ENCODE assay signal across 1 cellular context in the genomic region with DNA sequence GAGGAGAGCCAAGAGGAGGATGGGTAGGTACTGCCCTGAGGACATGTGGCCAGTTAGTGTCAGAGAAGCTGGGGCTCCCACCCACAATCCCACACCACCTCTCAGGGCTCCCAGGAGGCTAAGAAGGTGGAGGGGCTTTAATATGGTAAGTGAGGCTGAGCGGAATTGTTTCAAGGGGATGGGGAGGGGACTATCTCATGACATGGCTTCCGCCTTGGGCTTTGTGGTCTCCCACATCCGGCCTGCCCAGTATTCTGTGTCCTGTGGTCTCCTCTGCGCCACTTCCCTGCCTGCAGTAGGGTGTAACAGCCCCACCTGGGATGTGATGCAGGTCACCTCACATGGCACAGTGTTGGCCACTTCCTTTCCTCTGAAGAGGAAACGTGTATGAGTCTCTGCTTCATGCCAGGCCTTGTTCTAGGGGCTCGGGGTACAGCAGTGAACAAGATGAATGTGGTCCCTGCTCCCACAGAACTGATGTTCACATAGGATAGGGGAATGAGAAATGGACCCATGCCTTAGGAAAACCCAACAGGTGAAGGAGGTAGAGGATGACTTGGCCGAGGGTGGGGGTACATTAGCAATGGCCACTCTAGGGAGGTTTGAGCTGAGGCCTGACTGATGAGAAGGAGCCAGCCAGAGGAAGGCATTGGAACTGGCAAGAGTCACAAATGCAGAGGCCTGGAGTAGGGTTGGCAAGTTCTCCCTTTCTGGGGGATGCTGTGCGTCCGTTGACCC.
TF ChIP-seq lines count a peak whose summit lies in the region.

No MANE protein-coding gene starts in this region.

TF ChIP-seq in K562, 482 proteins besides CTCF, POLR2A, EP300 and RAD21:
- TF ChIP-seq GATAD2B (IDR thresholded peaks at IDR 0.05; ENCODE audit: borderline replicate concordance) (no peak), MYNN (IDR thresholded peaks at IDR 0.05) (peak; percentile 65; the same call in 1 of the 2 replicates), MYNN (CRISPR knock-in tag; IDR thresholded peaks at IDR 0.05) (no peak), GABPB1 (CRISPR knock-in tag; IDR thresholded peaks at IDR 0.05) (0 out of 2 replicates have a peak, but pooled peaks have one; percentile 23), DDX20 (tag; IDR thresholded peaks at IDR 0.05; ENCODE audit: low read depth) (no peak), MEF2D (tag; conservative IDR thresholded peaks at IDR 0.05; ENCODE audit: low read depth) (no peak), RB1 (IDR thresholded peaks at IDR 0.05; ENCODE audit: low read depth) (no peak), FOXM1 (IDR thresholded peaks at IDR 0.05; ENCODE audit: low read depth) (no peak), FOXM1 (CRISPR knock-in tag; IDR thresholded peaks at IDR 0.05; ENCODE audit: low read depth) (no peak), SREBF2 (CRISPR knock-in tag; IDR thresholded peaks at IDR 0.05) (no peak), ZBTB7A (IDR thresholded peaks at IDR 0.05; ENCODE audit: borderline replicate concordance, control insufficient read depth, low read depth, low read length) (0 out of 2 replicates have a peak, but pooled peaks have one; percentile 26), CC2D1A (IDR thresholded peaks at IDR 0.05) (no peak), POLR2AphosphoS5 (IDR thresholded peaks at IDR 0.05; ENCODE audit: control insufficient read depth, insufficient read depth, low read depth, low read length) (0 out of 2 replicates have a peak, but pooled peaks have one; percentile 18)
- TF ChIP-seq, protein P1, sequence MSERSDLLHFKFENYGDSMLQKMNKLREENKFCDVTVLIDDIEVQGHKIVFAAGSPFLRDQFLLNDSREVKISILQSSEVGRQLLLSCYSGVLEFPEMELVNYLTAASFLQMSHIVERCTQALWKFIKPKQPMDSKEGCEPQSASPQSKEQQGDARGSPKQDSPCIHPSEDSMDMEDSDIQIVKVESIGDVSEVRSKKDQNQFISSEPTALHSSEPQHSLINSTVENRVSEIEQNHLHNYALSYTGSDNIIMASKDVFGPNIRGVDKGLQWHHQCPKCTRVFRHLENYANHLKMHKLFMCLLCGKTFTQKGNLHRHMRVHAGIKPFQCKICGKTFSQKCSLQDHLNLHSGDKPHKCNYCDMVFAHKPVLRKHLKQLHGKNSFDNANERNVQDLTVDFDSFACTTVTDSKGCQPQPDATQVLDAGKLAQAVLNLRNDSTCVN (CRISPR knock-in tag; IDR thresholded peaks at IDR 0.05) = no peak
- TF ChIP-seq, protein P2, sequence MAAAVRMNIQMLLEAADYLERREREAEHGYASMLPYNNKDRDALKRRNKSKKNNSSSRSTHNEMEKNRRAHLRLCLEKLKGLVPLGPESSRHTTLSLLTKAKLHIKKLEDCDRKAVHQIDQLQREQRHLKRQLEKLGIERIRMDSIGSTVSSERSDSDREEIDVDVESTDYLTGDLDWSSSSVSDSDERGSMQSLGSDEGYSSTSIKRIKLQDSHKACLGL (CRISPR knock-in tag; IDR thresholded peaks at IDR 0.05; ENCODE audit: borderline replicate concordance, poor library complexity, severe bottlenecking) = no peak
- TF ChIP-seq, protein P3, sequence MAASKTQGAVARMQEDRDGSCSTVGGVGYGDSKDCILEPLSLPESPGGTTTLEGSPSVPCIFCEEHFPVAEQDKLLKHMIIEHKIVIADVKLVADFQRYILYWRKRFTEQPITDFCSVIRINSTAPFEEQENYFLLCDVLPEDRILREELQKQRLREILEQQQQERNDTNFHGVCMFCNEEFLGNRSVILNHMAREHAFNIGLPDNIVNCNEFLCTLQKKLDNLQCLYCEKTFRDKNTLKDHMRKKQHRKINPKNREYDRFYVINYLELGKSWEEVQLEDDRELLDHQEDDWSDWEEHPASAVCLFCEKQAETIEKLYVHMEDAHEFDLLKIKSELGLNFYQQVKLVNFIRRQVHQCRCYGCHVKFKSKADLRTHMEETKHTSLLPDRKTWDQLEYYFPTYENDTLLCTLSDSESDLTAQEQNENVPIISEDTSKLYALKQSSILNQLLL (CRISPR knock-in tag; IDR thresholded peaks at IDR 0.05; ENCODE audit: borderline replicate concordance) = no peak
- TF ChIP-seq, protein P4, sequence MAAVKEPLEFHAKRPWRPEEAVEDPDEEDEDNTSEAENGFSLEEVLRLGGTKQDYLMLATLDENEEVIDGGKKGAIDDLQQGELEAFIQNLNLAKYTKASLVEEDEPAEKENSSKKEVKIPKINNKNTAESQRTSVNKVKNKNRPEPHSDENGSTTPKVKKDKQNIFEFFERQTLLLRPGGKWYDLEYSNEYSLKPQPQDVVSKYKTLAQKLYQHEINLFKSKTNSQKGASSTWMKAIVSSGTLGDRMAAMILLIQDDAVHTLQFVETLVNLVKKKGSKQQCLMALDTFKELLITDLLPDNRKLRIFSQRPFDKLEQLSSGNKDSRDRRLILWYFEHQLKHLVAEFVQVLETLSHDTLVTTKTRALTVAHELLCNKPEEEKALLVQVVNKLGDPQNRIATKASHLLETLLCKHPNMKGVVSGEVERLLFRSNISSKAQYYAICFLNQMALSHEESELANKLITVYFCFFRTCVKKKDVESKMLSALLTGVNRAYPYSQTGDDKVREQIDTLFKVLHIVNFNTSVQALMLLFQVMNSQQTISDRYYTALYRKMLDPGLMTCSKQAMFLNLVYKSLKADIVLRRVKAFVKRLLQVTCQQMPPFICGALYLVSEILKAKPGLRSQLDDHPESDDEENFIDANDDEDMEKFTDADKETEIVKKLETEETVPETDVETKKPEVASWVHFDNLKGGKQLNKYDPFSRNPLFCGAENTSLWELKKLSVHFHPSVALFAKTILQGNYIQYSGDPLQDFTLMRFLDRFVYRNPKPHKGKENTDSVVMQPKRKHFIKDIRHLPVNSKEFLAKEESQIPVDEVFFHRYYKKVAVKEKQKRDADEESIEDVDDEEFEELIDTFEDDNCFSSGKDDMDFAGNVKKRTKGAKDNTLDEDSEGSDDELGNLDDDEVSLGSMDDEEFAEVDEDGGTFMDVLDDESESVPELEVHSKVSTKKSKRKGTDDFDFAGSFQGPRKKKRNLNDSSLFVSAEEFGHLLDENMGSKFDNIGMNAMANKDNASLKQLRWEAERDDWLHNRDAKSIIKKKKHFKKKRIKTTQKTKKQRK (IDR thresholded peaks at IDR 0.05; ENCODE audit: borderline replicate concordance, low read depth, low read length) = no peak
